Comparison of ENCODE assay signal across 7 cellular contexts in the genomic region with DNA sequence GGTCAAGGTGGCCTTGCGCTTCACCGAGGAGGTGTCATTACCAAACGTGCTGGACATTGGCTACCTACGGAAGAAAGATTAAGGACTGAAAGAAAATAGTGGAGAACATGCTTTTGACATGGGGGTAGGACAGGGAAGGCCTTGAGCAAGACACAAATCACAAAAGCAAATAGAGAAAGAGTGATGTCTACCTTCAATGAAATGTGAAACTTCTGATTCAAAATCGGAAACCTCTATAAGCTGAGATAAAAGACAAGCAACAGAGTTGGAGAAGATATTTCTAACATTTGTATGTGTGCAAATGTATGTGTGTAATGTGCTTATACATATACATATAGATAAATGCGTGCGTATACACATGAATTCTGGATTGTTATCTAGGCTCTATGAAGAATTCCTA.
DNase-seq lines count a peak whose midpoint lies in the region; ATAC-seq and TF ChIP-seq lines count a peak whose summit lies in the region.
"Not testable (repeated sequence)": the region's sequence is repeated elsewhere in the genome, so short reads cannot be mapped to it uniquely, and the experiment has no call there.

No MANE protein-coding gene starts in this region.

- H3K9me3 ChIP-seq in Caco-2: not testable (repeated sequence)

- BruUV-seq in Caco-2 (replicated peaks; lab: Mats Ljungman, UMichigan): TSS peak; percentile 19

- H3K27me3 Mint-ChIP-seq in Caco-2 (ENCODE audit: insufficient read depth, unreplicated experiment); T-helper 2 cell treated with Interferon-gamma antibody and Interleukin-4, amounts not matched to agents 5 μg/mL and 100 μg/mL, for 36 hours (ENCODE audit: low read depth); activated CD4-positive, alpha-beta T cell treated with anti-CD3 and anti-CD28 coated beads, Interleukin-2, amount 10 ng/mL, durations not matched to agents 24 days and 14 days; activated T-cell treated with anti-CD3 and anti-CD28 coated beads, Interleukin-2, amount 50 U/mL, for 4 hours (ENCODE audit: low read depth); activated T-helper 17 cell treated with anti-CD3 and anti-CD28 coated beads, Interleukin-2, amount 50 U/mL, for 72 hours: not testable (repeated sequence)

- not testable (repeated sequence) for TF ChIP-seq CTCF in Caco-2 (IDR thresholded peaks at IDR 0.05; ENCODE audit: insufficient read depth in 1 of 2, low read depth in 1 of 2, low read length in 1 of 2, severe bottlenecking in 1 of 2, unreplicated experiment in 1 of 2)

- H3K4me1 ChIP-seq in Caco-2: not testable (repeated sequence)

- not testable (repeated sequence) for H3K4me3 ChIP-seq in Caco-2 (ENCODE audit: low read depth, low read length)

- POLR2A ChIA-PET in Caco-2 (lab: Charles Lee): not testable (repeated sequence)

- CTCF ChIA-PET in Caco-2 (lab: Charles Lee): not testable (repeated sequence)

- intact Hi-C loops in Caco-2 (cut with micrococcal nuclease; ENCODE audit: unreplicated experiment); activated CD4-positive, alpha-beta T cell treated with anti-CD3 and anti-CD28 coated beads, Interleukin-2, amount 10 ng/mL, durations not matched to agents 24 days and 14 days (cut with micrococcal nuclease): not testable (repeated sequence)

- ATAC-seq in activated T-cell treated with anti-CD3 and anti-CD28 coated beads, Interleukin-2, amount 50 U/mL, for 4 hours: peak; percentile 48 to 64
- ATAC-seq in activated T-helper 17 cell treated with anti-CD3 and anti-CD28 coated beads, Interleukin-2, amount 50 U/mL, for 72 hours (replicated peaks): peak; percentile 87
- ATAC-seq in activated naive CD4-positive, alpha-beta T cell treated with anti-CD3 and anti-CD28 coated beads, Interleukin-2, amount 50 U/mL, for 72 hours: peak; percentile 71 to 80
- peak; percentile 70 for ATAC-seq in stimulated activated effector memory CD8-positive, alpha-beta T cell treated with anti-CD3 and anti-CD28 coated beads, Interleukin-12 subunit alpha, Interleukin-12 subunit beta, amount 100 ng/mL, for 72 hours

- not testable (repeated sequence) for H3K27ac Mint-ChIP-seq in Caco-2 (ENCODE audit: unreplicated experiment); activated T-helper 17 cell treated with anti-CD3 and anti-CD28 coated beads, Interleukin-2, amount 50 U/mL, for 72 hours; activated naive CD4-positive, alpha-beta T cell treated with anti-CD3 and anti-CD28 coated beads, Interleukin-2, amount 50 U/mL, for 72 hours; stimulated activated effector memory CD8-positive, alpha-beta T cell treated with anti-CD3 and anti-CD28 coated beads, Interleukin-12 subunit alpha, Interleukin-12 subunit beta, amount 100 ng/mL, for 72 hours
- peak overlapping the region; percentile 49 for H3K27ac Mint-ChIP-seq in T-helper 2 cell treated with Interferon-gamma antibody and Interleukin-4, amounts not matched to agents 5 μg/mL and 100 μg/mL, for 36 hours
- peak overlapping the region; percentile 57 for H3K27ac Mint-ChIP-seq in activated CD4-positive, alpha-beta T cell treated with anti-CD3 and anti-CD28 coated beads, Interleukin-2, amount 10 ng/mL, durations not matched to agents 24 days and 14 days

- H3K4me3 Mint-ChIP-seq in Caco-2 (ENCODE audit: unreplicated experiment); T-helper 2 cell treated with Interferon-gamma antibody and Interleukin-4, amounts not matched to agents 5 μg/mL and 100 μg/mL, for 36 hours; activated CD4-positive, alpha-beta T cell treated with anti-CD3 and anti-CD28 coated beads, Interleukin-2, amount 10 ng/mL, durations not matched to agents 24 days and 14 days; activated T-cell treated with anti-CD3 and anti-CD28 coated beads, Interleukin-2, amount 50 U/mL, for 4 hours; activated T-helper 17 cell treated with anti-CD3 and anti-CD28 coated beads, Interleukin-2, amount 50 U/mL, for 72 hours; stimulated activated effector memory CD8-positive, alpha-beta T cell treated with anti-CD3 and anti-CD28 coated beads, Interleukin-12 subunit alpha, Interleukin-12 subunit beta, amount 100 ng/mL, for 72 hours: not testable (repeated sequence)

- not testable (repeated sequence) for H3K9me3 Mint-ChIP-seq in Caco-2 (ENCODE audit: unreplicated experiment); T-helper 2 cell treated with Interferon-gamma antibody and Interleukin-4, amounts not matched to agents 5 μg/mL and 100 μg/mL, for 36 hours; activated CD4-positive, alpha-beta T cell treated with anti-CD3 and anti-CD28 coated beads, Interleukin-2, amount 10 ng/mL, durations not matched to agents 24 days and 14 days; activated T-cell treated with anti-CD3 and anti-CD28 coated beads, Interleukin-2, amount 50 U/mL, for 4 hours; activated T-helper 17 cell treated with anti-CD3 and anti-CD28 coated beads, Interleukin-2, amount 50 U/mL, for 72 hours; activated naive CD4-positive, alpha-beta T cell treated with anti-CD3 and anti-CD28 coated beads, Interleukin-2, amount 50 U/mL, for 72 hours; stimulated activated effector memory CD8-positive, alpha-beta T cell treated with anti-CD3 and anti-CD28 coated beads, Interleukin-12 subunit alpha, Interleukin-12 subunit beta, amount 100 ng/mL, for 72 hours

- H3K36me3 ChIP-seq in Caco-2 (ENCODE audit: control insufficient read depth, insufficient read depth, low read length): not testable (repeated sequence)

- not testable (repeated sequence) for DNase-seq in Caco-2; T-helper 2 cell treated with Interferon-gamma antibody and Interleukin-4, amounts not matched to agents 5 μg/mL and 100 μg/mL, for 36 hours (ENCODE audit: low spot score); activated CD4-positive, alpha-beta T cell treated with anti-CD3 and anti-CD28 coated beads, Interleukin-2, amount 10 ng/mL, durations not matched to agents 24 days and 14 days; activated T-cell treated with anti-CD3 and anti-CD28 coated beads, Interleukin-2, amount 50 U/mL, for 4 hours; activated naive CD4-positive, alpha-beta T cell treated with anti-CD3 and anti-CD28 coated beads, Interleukin-2, amount 50 U/mL, for 72 hours (ENCODE audit: low spot score in 2 of 2); stimulated activated effector memory CD8-positive, alpha-beta T cell treated with anti-CD3 and anti-CD28 coated beads, Interleukin-12 subunit alpha, Interleukin-12 subunit beta, amount 100 ng/mL, for 72 hours (ENCODE audit: low spot score in 2 of 2)

- H3K36me3 Mint-ChIP-seq in Caco-2 (ENCODE audit: insufficient read depth, unreplicated experiment); T-helper 2 cell treated with Interferon-gamma antibody and Interleukin-4, amounts not matched to agents 5 μg/mL and 100 μg/mL, for 36 hours (ENCODE audit: low read depth); activated CD4-positive, alpha-beta T cell treated with anti-CD3 and anti-CD28 coated beads, Interleukin-2, amount 10 ng/mL, durations not matched to agents 24 days and 14 days (ENCODE audit: low read depth); activated T-cell treated with anti-CD3 and anti-CD28 coated beads, Interleukin-2, amount 50 U/mL, for 4 hours (ENCODE audit: insufficient read depth); activated T-helper 17 cell treated with anti-CD3 and anti-CD28 coated beads, Interleukin-2, amount 50 U/mL, for 72 hours (ENCODE audit: low read depth); activated naive CD4-positive, alpha-beta T cell treated with anti-CD3 and anti-CD28 coated beads, Interleukin-2, amount 50 U/mL, for 72 hours; stimulated activated effector memory CD8-positive, alpha-beta T cell treated with anti-CD3 and anti-CD28 coated beads, Interleukin-12 subunit alpha, Interleukin-12 subunit beta, amount 100 ng/mL, for 72 hours: not testable (repeated sequence)

- H3K27me3 ChIP-seq in Caco-2 (replicated peaks; ENCODE audit: control insufficient read depth, insufficient read depth, low read length): not testable (repeated sequence)

- H3K4me1 Mint-ChIP-seq in Caco-2 (ENCODE audit: low read depth, unreplicated experiment); T-helper 2 cell treated with Interferon-gamma antibody and Interleukin-4, amounts not matched to agents 5 μg/mL and 100 μg/mL, for 36 hours (ENCODE audit: low read depth); activated CD4-positive, alpha-beta T cell treated with anti-CD3 and anti-CD28 coated beads, Interleukin-2, amount 10 ng/mL, durations not matched to agents 24 days and 14 days; activated T-cell treated with anti-CD3 and anti-CD28 coated beads, Interleukin-2, amount 50 U/mL, for 4 hours (ENCODE audit: low read depth); activated T-helper 17 cell treated with anti-CD3 and anti-CD28 coated beads, Interleukin-2, amount 50 U/mL, for 72 hours; stimulated activated effector memory CD8-positive, alpha-beta T cell treated with anti-CD3 and anti-CD28 coated beads, Interleukin-12 subunit alpha, Interleukin-12 subunit beta, amount 100 ng/mL, for 72 hours: not testable (repeated sequence)
